In genomic region chr6:158313989-158314388, GRCh38 we compare ENCODE assay signal across 11 cellular contexts. TPM values are rescaled to one million over a fixed set of nuclear protein-coding genes. Genes with fewer than 3 reads are reported as not detected.
A peak's percentile ranks its signal among the peaks of the same experiment; 100 is the strongest.
DNase-seq lines count a peak whose midpoint lies in the region; ATAC-seq and TF ChIP-seq lines count a peak whose summit lies in the region.
"Had no signal": no experiment of that assay in that cellular context is flagged by ENCODE, and none has a peak within 500 bp of the region (broad histone marks: within the 10 kb centered on the region; RNA-seq: fewer than 3 reads in every experiment).

No MANE protein-coding gene starts in this region.

- intact Hi-C loops in gastrocnemius medialis (cut with DNase I; ENCODE audit: low total_unique reads) = no loop called here

- peak overlapping the region in 1 of 2 donors; percentile 4 for H3K4me3 Mint-ChIP-seq in activated T-cell treated with anti-CD3 and anti-CD28 coated beads, Interleukin-2, amount 50 U/mL, for 72 hours
- H3K4me3 Mint-ChIP-seq in activated T-cell treated with anti-CD3 and anti-CD28 coated beads, Interleukin-2, amount 50 U/mL, for 4 hours = no peak overlapping the region
- H3K4me3 Mint-ChIP-seq in nephron progenitor cell = no peak overlapping the region
- H3K4me3 Mint-ChIP-seq: activated naive CD8-positive, alpha-beta T cell treated with anti-CD3 and anti-CD28 coated beads, Interleukin-2, amount 50 U/mL, for 24 hours had no signal

- H3K9me3 Mint-ChIP-seq in activated T-cell treated with anti-CD3 and anti-CD28 coated beads, Interleukin-2, amount 50 U/mL, for 72 hours = peaks cover 1 to 2% of the 10 kb centered on the region in 2 donors
- H3K9me3 Mint-ChIP-seq in activated T-cell treated with anti-CD3 and anti-CD28 coated beads, Interleukin-2, amount 50 U/mL, for 4 hours = peaks cover 6% of the 10 kb centered on the region
- peaks cover 51% of the 10 kb centered on the region for H3K9me3 Mint-ChIP-seq in nephron progenitor cell
- H3K9me3 Mint-ChIP-seq: activated naive CD8-positive, alpha-beta T cell treated with anti-CD3 and anti-CD28 coated beads, Interleukin-2, amount 50 U/mL, for 24 hours had no signal

- H3K4me1 Mint-ChIP-seq in activated T-cell treated with anti-CD3 and anti-CD28 coated beads, Interleukin-2, amount 50 U/mL, for 72 hours (ENCODE audit: low read depth) = peaks cover 22% of the 10 kb centered on the region
- peaks cover 21% of the 10 kb centered on the region for H3K4me1 Mint-ChIP-seq in activated T-cell treated with anti-CD3 and anti-CD28 coated beads, Interleukin-2, amount 50 U/mL, for 4 hours (ENCODE audit: low read depth)
- peaks cover 28% of the 10 kb centered on the region for H3K4me1 Mint-ChIP-seq in nephron progenitor cell

- no peak overlapping the region for H3K27ac ChIP-seq in gastrocnemius medialis

- peaks cover 0 to 17% of the 10 kb centered on the region in 2 donors for H3K36me3 ChIP-seq in gastrocnemius medialis

- H3K9me3 ChIP-seq in gastrocnemius medialis = no peaks in the 10 kb centered on the region

- DNase-seq in activated T-cell treated with anti-CD3 and anti-CD28 coated beads, Interleukin-2, amount 50 U/mL, for 72 hours = peak in 1 of 2 donors; percentile 9
- DNase-seq in activated T-cell treated with anti-CD3 and anti-CD28 coated beads, Interleukin-2, amount 50 U/mL, for 4 hours = no peak
- DNase-seq in NOMO-1 treated with dmso at 0.1 percent for 144 hours (lab: John Stamatoyannopoulos, UW; ENCODE audit: unreplicated experiment) (peak; percentile 50), nephron progenitor cell (no peak), gastrocnemius medialis (no peak), ACHN (no peak), GM13976 (ENCODE audit: low spot score) (no peak)
- DNase-seq: activated naive CD8-positive, alpha-beta T cell treated with anti-CD3 and anti-CD28 coated beads, Interleukin-2, amount 50 U/mL, for 24 hours; NCI-H774; T1000 had no signal

- TF ChIP-seq CTCF in nephron progenitor cell (IDR thresholded peaks at IDR 0.05) = no peak
- TF ChIP-seq CTCF in gastrocnemius medialis (IDR thresholded peaks at IDR 0.05 in 4 of 5, conservative IDR thresholded peaks at IDR 0.05 in 1 of 5) = no peak
- TF ChIP-seq CTCF in GM13976 (IDR thresholded peaks at IDR 0.05; ENCODE audit: borderline replicate concordance, control extremely low read depth, extremely low read depth, insufficient read depth, missing control alignments) = no peak

- no peaks in the 10 kb centered on the region for H3K27me3 ChIP-seq in gastrocnemius medialis

- no peak overlapping the region for H3K4me3 ChIP-seq in gastrocnemius medialis

- ATAC-seq in activated T-cell treated with anti-CD3 and anti-CD28 coated beads, Interleukin-2, amount 50 U/mL, for 72 hours (replicated peaks in 1 of 2) = peak; percentile 32 to 47
- ATAC-seq in activated T-cell treated with anti-CD3 and anti-CD28 coated beads, Interleukin-2, amount 50 U/mL, for 4 hours = no peak
- ATAC-seq in HG02610 (IDR thresholded peaks at IDR 0.05; ENCODE audit: unreplicated experiment) (peak; percentile 48), gastrocnemius medialis (no peak)
- ATAC-seq: activated naive CD8-positive, alpha-beta T cell treated with anti-CD3 and anti-CD28 coated beads, Interleukin-2, amount 50 U/mL, for 24 hours had no signal

- no peaks in the 10 kb centered on the region for H3K27me3 Mint-ChIP-seq in activated T-cell treated with anti-CD3 and anti-CD28 coated beads, Interleukin-2, amount 50 U/mL, for 72 hours (ENCODE audit: low read depth)
- no peaks in the 10 kb centered on the region for H3K27me3 Mint-ChIP-seq in activated T-cell treated with anti-CD3 and anti-CD28 coated beads, Interleukin-2, amount 50 U/mL, for 4 hours (ENCODE audit: low read depth)
- H3K27me3 Mint-ChIP-seq in nephron progenitor cell (ENCODE audit: low read depth, poor library complexity) = peaks cover 3% of the 10 kb centered on the region
- H3K27me3 Mint-ChIP-seq: activated naive CD8-positive, alpha-beta T cell treated with anti-CD3 and anti-CD28 coated beads, Interleukin-2, amount 50 U/mL, for 24 hours had no signal

- no peak for TF ChIP-seq POLR2A in gastrocnemius medialis (IDR thresholded peaks at IDR 0.05)

- H3K4me1 ChIP-seq in gastrocnemius medialis = no peaks in the 10 kb centered on the region

- peaks cover 3 to 11% of the 10 kb centered on the region in 2 donors for H3K36me3 Mint-ChIP-seq in activated T-cell treated with anti-CD3 and anti-CD28 coated beads, Interleukin-2, amount 50 U/mL, for 72 hours (ENCODE audit: insufficient read depth in 2 of 2)
- peaks cover 53% of the 10 kb centered on the region for H3K36me3 Mint-ChIP-seq in activated T-cell treated with anti-CD3 and anti-CD28 coated beads, Interleukin-2, amount 50 U/mL, for 4 hours (ENCODE audit: insufficient read depth)
- peaks cover 92% of the 10 kb centered on the region for H3K36me3 Mint-ChIP-seq in nephron progenitor cell (ENCODE audit: low read depth)

- in situ Hi-C loops in gastrocnemius medialis (cut with MboI; ENCODE audit: low sequenced_read_pairs in 4 of 4) = no loop called here
- in situ Hi-C loops in ACHN (cut with HindIII; ENCODE audit: low pct_ligation_motif_present, low pct_unique_long_range_greater_than_20kb, low sequenced_read_pairs) = no loop called here
- in situ Hi-C loops in GM13976 (cut with MboI; ENCODE audit: low sequenced_read_pairs, unreplicated experiment) = no loop called here

- H3K27ac Mint-ChIP-seq in activated T-cell treated with anti-CD3 and anti-CD28 coated beads, Interleukin-2, amount 50 U/mL, for 72 hours = no peak overlapping the region
- H3K27ac Mint-ChIP-seq in nephron progenitor cell = peak overlapping the region; percentile 64
- H3K27ac Mint-ChIP-seq: activated naive CD8-positive, alpha-beta T cell treated with anti-CD3 and anti-CD28 coated beads, Interleukin-2, amount 50 U/mL, for 24 hours had no signal

RNA-seq across cellular contexts. Expression of gene TULP4, which starts 1.7 kb away (rescaled TPM):
- 10 to 100 TPM; 19.5 to 20.8 TPM for total RNA-seq in activated T-cell treated with anti-CD3 and anti-CD28 coated beads, Interleukin-2, amount 50 U/mL, for 72 hours
- total RNA-seq in activated T-cell treated with anti-CD3 and anti-CD28 coated beads, Interleukin-2, amount 50 U/mL, for 4 hours = 10 to 100 TPM; 23.4 to 24.8 (median 23.9) TPM
- 10 to 100 TPM; 59.8 to 99.2 (median 88.6) TPM for total RNA-seq in gastrocnemius medialis

Comparison
In these comparisons a context has a peak if more than half of its experiments do, and no peak if none do; other contexts are left out.
1. ATAC-seq: peak in activated T-cell treated with anti-CD3 and anti-CD28 coated beads, Interleukin-2, amount 50 U/mL, for 72 hours (2 of 2) and HG02610 (single experiment); none in activated T-cell treated with anti-CD3 and anti-CD28 coated beads, Interleukin-2, amount 50 U/mL, for 4 hours (0 of 2) and gastrocnemius medialis (0 of 2).